Comparison of ENCODE assay signal across 20 cellular contexts in genomic region chr3:150401285-150401684, GRCh38. TPM values are rescaled to one million over a fixed set of nuclear protein-coding genes. Genes with fewer than 3 reads are reported as not detected.
A peak's percentile ranks its signal among the peaks of the same experiment; 100 is the strongest.
DNase-seq lines count a peak whose midpoint lies in the region; ATAC-seq, FAIRE-seq and TF ChIP-seq lines count a peak whose summit lies in the region.
"Had no signal": no experiment of that assay in that cellular context is flagged by ENCODE, and none has a peak within 500 bp of the region (broad histone marks: within the 10 kb centered on the region; RNA-seq: fewer than 3 reads in every experiment).

No MANE protein-coding gene starts in this region.

- POLR2A ChIA-PET in A549 (lab: Yijun Ruan, JAX): no interaction called here

- TF ChIP-seq POLR2A in A549 (IDR thresholded peaks at IDR 0.05; ENCODE audit: low read length) (no peak), body of pancreas (IDR thresholded peaks at IDR 0.05) (no peak)

- ATAC-seq in A549 (no peak), body of pancreas (peak; percentile 40), pancreas (peak; percentile 56 to 76 (median 72)), GM18867 (IDR thresholded peaks at IDR 0.05; ENCODE audit: unreplicated experiment) (no peak)
- ATAC-seq: CD8-positive, alpha-beta T cell; GM12878; GM23338; HCT116 had no signal

- H3K4me3 ChIP-seq in A549: no peak overlapping the region
- no peak overlapping the region for H3K4me3 ChIP-seq in body of pancreas
- H3K4me3 ChIP-seq in pancreas: no peak overlapping the region
- H3K4me3 ChIP-seq in small intestine (ENCODE audit: low read depth in 1 of 2, low read length in 2 of 2): no peak overlapping the region
- H3K4me3 ChIP-seq: BLaER1 treated with 17β-estradiol and CSF1 and Interleukin-3, amounts not matched to agents 10 nM and 100 nM; GM12878; GM23338 had no signal

- H3K9me3 ChIP-seq in A549: no peaks in the 10 kb centered on the region
- H3K9me3 ChIP-seq in body of pancreas: no peaks in the 10 kb centered on the region
- no peaks in the 10 kb centered on the region for H3K9me3 ChIP-seq in pancreas
- H3K9me3 ChIP-seq in small intestine (ENCODE audit: control insufficient read depth, low read depth): no peaks in the 10 kb centered on the region
- H3K9me3 ChIP-seq: BLaER1 treated with 17β-estradiol and CSF1 and Interleukin-3, amounts not matched to agents 10 nM and 100 nM had no signal

- H3K4me1 ChIP-seq in A549 (peaks cover 6% of the 10 kb centered on the region; the same call in 1 of the 3 replicates), body of pancreas (peaks cover 12% of the 10 kb centered on the region), pancreas (peaks cover 0 to 4% (median 0%) of the 10 kb centered on the region in 3 donors), small intestine (ENCODE audit: control insufficient read depth in 2 of 2, insufficient read depth in 1 of 2, low read depth in 1 of 2, low read length in 1 of 2) (no peaks in the 10 kb centered on the region)

- no peak for TF ChIP-seq EP300 in A549 (IDR thresholded peaks at IDR 0.05)

- TF ChIP-seq CTCF in A549 (IDR thresholded peaks at IDR 0.05) (no peak), body of pancreas (IDR thresholded peaks at IDR 0.05) (no peak), pancreas (IDR thresholded peaks at IDR 0.05) (no peak)

- no peak overlapping the region for H3K4me2 ChIP-seq in A549
- H3K4me2 ChIP-seq: BLaER1 treated with 17β-estradiol and CSF1 and Interleukin-3, amounts not matched to agents 10 nM and 100 nM; GM23338 had no signal

- H3K36me3 ChIP-seq in body of pancreas (replicated peaks in 1 of 2; ENCODE audit: insufficient read depth in 1 of 2, low read depth in 2 of 2) (no peaks in the 10 kb centered on the region), pancreas (no peaks in the 10 kb centered on the region), small intestine (ENCODE audit: control insufficient read depth in 2 of 2, insufficient read depth in 2 of 2, low read length in 2 of 2) (no peaks in the 10 kb centered on the region)
- H3K36me3 ChIP-seq: BLaER1 treated with 17β-estradiol and CSF1 and Interleukin-3, amounts not matched to agents 10 nM and 100 nM had no signal

- intact Hi-C loops in body of pancreas (cut with DNase I): no loop called here
- intact Hi-C loops in pancreas (cut with DNase I): no loop called here

- CTCF ChIA-PET in A549 (lab: Yijun Ruan, JAX): no interaction called here

- 90% methylated on average over 3 of the region's 3 CpGs for WGBS in A549 (ENCODE audit: missing lambda C conversion rate)
- 30 to 37% methylated on average over 3 of the region's 3 CpGs for WGBS in body of pancreas, 2 donors
- 39 to 45% methylated on average over 3 of the region's 3 CpGs for WGBS in pancreas, 2 donors
- WGBS in small intestine, 3 donors: 23 to 60% (median 52%) methylated on average over 3 of the region's 3 CpGs

- FAIRE-seq in A549 (lab: Jason Lieb, UNC): peak; percentile 46
- no peak for FAIRE-seq in pancreas (lab: Jason Lieb, UNC)
- FAIRE-seq in small intestine (lab: Jason Lieb, UNC): no peak
- FAIRE-seq: GM12878, GM19239, H54 had no signal

- DNase-seq in A549 (ENCODE audit: low read depth in 1 of 2, low spot score in 1 of 2): no peak
- DNase-seq in body of pancreas: peak in 2 of 4 donors; percentile 35 to 58
- no peak for DNase-seq in pancreas
- DNase-seq in small intestine: peak; percentile 65
- no peak for DNase-seq in AG20443 (ENCODE audit: low spot score)
- no peak for DNase-seq in activated CD8-positive, alpha-beta memory T cell treated with anti-CD3 and anti-CD28 coated beads, Interleukin-2, amount 50 U/mL, for 4 hours
- DNase-seq: Calu3; CD8-positive, alpha-beta T cell; DMS79 treated with DMSO at 0.1 percent for 48 hours; EL; HFFc6 had no signal

- no peak for TF ChIP-seq RAD21 in A549 (conservative IDR thresholded peaks at IDR 0.05 in 1 of 2, IDR thresholded peaks at IDR 0.05 in 1 of 2)

- H3K27me3 ChIP-seq in body of pancreas (no peaks in the 10 kb centered on the region), pancreas (no peaks in the 10 kb centered on the region), small intestine (ENCODE audit: control insufficient read depth in 2 of 2, insufficient read depth in 2 of 2, low read length in 2 of 2) (no peaks in the 10 kb centered on the region)
- H3K27me3 ChIP-seq: BLaER1 treated with 17β-estradiol and CSF1 and Interleukin-3, amounts not matched to agents 10 nM and 100 nM had no signal

- no peak overlapping the region for H3K27ac ChIP-seq in A549
- peak overlapping the region in 3 of 4 donors; percentile 25 to 54 (median 43) for H3K27ac ChIP-seq in body of pancreas
- no peak overlapping the region for H3K27ac ChIP-seq in pancreas
- H3K27ac ChIP-seq in small intestine (ENCODE audit: low read depth in 1 of 2, low read length in 1 of 2): no peak overlapping the region
- H3K27ac ChIP-seq: 22Rv1; BLaER1 treated with 17β-estradiol and CSF1 and Interleukin-3, amounts not matched to agents 10 nM and 100 nM; HL-60 had no signal

TF ChIP-seq in A549, 52 proteins besides CTCF, POLR2A, EP300 and RAD21:
- TF ChIP-seq, protein P1, sequence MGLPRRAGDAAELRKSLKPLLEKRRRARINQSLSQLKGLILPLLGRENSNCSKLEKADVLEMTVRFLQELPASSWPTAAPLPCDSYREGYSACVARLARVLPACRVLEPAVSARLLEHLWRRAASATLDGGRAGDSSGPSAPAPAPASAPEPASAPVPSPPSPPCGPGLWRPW (IDR thresholded peaks at IDR 0.05): no peak
- no peak for TF ChIP-seq NPAS2 (CRISPR knock-in tag; IDR thresholded peaks at IDR 0.05; ENCODE audit: borderline replicate concordance)
- TF ChIP-seq FOSL2 (IDR thresholded peaks at IDR 0.05): no peak
- no peak for TF ChIP-seq FOSL2 (CRISPR knock-in tag; IDR thresholded peaks at IDR 0.05)

RNA-seq across cellular contexts. Expression of gene TSC22D2, which starts 6.8 kb away (rescaled TPM):
- polyA plus RNA-seq in A549 (2011; rRNA removed) (13.8 and 13.9 TPM in 2 replicates), A549 (2017; fragmentation: RNase III; extraction: RNeasy Plus Mini Kit Qiagen cat#74134 plus additional on column Dnase treatment) (8.8 to 11.1 TPM (median 10.1 TPM) in 3 replicates), pancreas (1 to 10 TPM; 5.9 to 8.0 TPM), small intestine (1 to 10 TPM; 5.9 to 8.5 (median 6.5) TPM)
- polyA plus RNA-seq in A549 (2012; cell fraction: cytosol; rRNA removed): 3.2 and 4.0 TPM in 2 replicates
- polyA plus RNA-seq in A549 (2012; cell fraction: nucleus; rRNA removed): 5.5 and 7.9 TPM in 2 replicates
- 27.4 and 34.4 TPM in 2 replicates for polyA minus RNA-seq in A549 (2011; rRNA and poly(A)+ RNA removed)
- total RNA-seq in body of pancreas (10 to 100 TPM in 1 of 2 donors, 1 to 10 TPM in 1; 9.1 to 15.8 TPM), pancreas (10 to 100 TPM in 2 of 6 donors, 1 to 10 TPM in 4; 7.1 to 12.2 (median 7.9) TPM)

Comparison
In these comparisons a context has a peak if more than half of its experiments do, and no peak if none do; other contexts are left out.
1. ATAC-seq: peak in body of pancreas (single experiment) and pancreas (4 of 4); none in A549 (0 of 2) and GM18867 (single experiment).
2. H3K27ac ChIP-seq: peak in body of pancreas (3 of 4); none in A549 (0 of 2), pancreas (0 of 4) and small intestine (0 of 2).